Comparison of ENCODE assay signal across 16 cellular contexts in genomic region chr2:141439524-141439923, GRCh38.
"Had no signal": no experiment of that assay in that cellular context is flagged by ENCODE, and none has a peak within 500 bp of the region (broad histone marks: within the 10 kb centered on the region; RNA-seq: fewer than 3 reads in every experiment).

No MANE protein-coding gene starts in this region.

- H3K27ac ChIP-seq: dorsolateral prefrontal cortex, hepatocyte, SJSA1, thyroid gland, WERI-Rb-1 had no signal

- ATAC-seq: left lobe of liver had no signal

- H3K4me2 ChIP-seq: hepatocyte had no signal

- H3K79me2 ChIP-seq: hepatocyte had no signal

- H3K36me3 ChIP-seq: SJSA1, thyroid gland, WERI-Rb-1 had no signal

- H3K4me1 ChIP-seq: SJSA1, thyroid gland had no signal

- H3K27me3 ChIP-seq: dorsolateral prefrontal cortex, hepatocyte, SJSA1, thyroid gland had no signal

- FAIRE-seq: islet of Langerhans had no signal

- DNase-seq: activated CD4-positive, alpha-beta T cell treated with anti-CD3 and anti-CD28 coated beads, Interleukin-2, amount 50 U/mL, for 48 hours; activated naive CD8-positive, alpha-beta T cell treated with anti-CD3 and anti-CD28 coated beads, Interleukin-2, amount 10 ng/mL, durations not matched to agents 7 days and 5 days; activated T-cell treated with anti-CD3 and anti-CD28 coated beads for 4 hours; anterior cingulate cortex; dorsolateral prefrontal cortex; erythroblast; midbrain; stimulated activated CD4-positive, alpha-beta T cell treated with anti-CD3 and anti-CD28 coated beads, Interleukin-12 subunit alpha, Interleukin-12 subunit beta, amount 100 ng/mL, for 4 hours; stimulated activated CD4-positive, alpha-beta T cell treated with anti-CD3 and anti-CD28 coated beads, Interleukin-1b, Interleukin-23, amount 100 ng/mL, for 48 hours; stimulated activated naive CD4-positive, alpha-beta T cell treated with Interleukin-2 at 50 U/mL for 16 hours; thyroid gland; WERI-Rb-1 had no signal

- H3K9me3 ChIP-seq: SJSA1, thyroid gland had no signal

- H3K4me3 ChIP-seq: dorsolateral prefrontal cortex, hepatocyte, SJSA1, thyroid gland had no signal

- H2AFZ ChIP-seq: hepatocyte had no signal
